In genomic region chr11:63670738-63671321, GRCh38 we compare ENCODE assay signal across 8 cellular contexts. TPM values are rescaled to one million over a fixed set of nuclear protein-coding genes. Genes with fewer than 3 reads are reported as not detected.
DNase-seq lines count a peak whose midpoint lies in the region; ATAC-seq and TF ChIP-seq lines count a peak whose summit lies in the region.

No MANE protein-coding gene starts in this region.

- H3K27me3 ChIP-seq in testis, result no peaks in the 10 kb centered on the region

- peak overlapping the region; percentile 99 for H3K27ac ChIP-seq in testis

- 2% methylated on average over 24 to 53 of the region's 54 CpGs for WGBS in testis, 2 donors

- H3K4me1 ChIP-seq in testis, result peaks cover 16% of the 10 kb centered on the region

- peak overlapping the region; percentile 63 for H3K4me3 ChIP-seq in epithelial cell of proximal tubule (ENCODE audit: low read depth, low read length)
- peak overlapping the region; percentile 88 to 94 for H3K4me3 ChIP-seq in testis

- H3K36me3 ChIP-seq in testis (ENCODE audit: low read depth, missing control alignments), result no peaks in the 10 kb centered on the region

- DNase-seq in activated naive CD4-positive, alpha-beta T cell treated with Interleukin-2 at 50 U/mL for 16 hours, result peak; percentile 40
- no peak for DNase-seq in activated naive CD4-positive, alpha-beta T cell (lab: John Stamatoyannopoulos, UW)
- peak; percentile 51 for DNase-seq in NCI-H146 treated with DMSO at 0.1 percent for 48 hours (lab: John Stamatoyannopoulos, UW; ENCODE audit: unreplicated experiment)
- DNase-seq in activated CD8-positive, alpha-beta memory T cell treated with anti-CD3 and anti-CD28 coated beads, Interleukin-2, amount 50 U/mL, for 48 hours, result peak; percentile 68
- no peak for DNase-seq in epithelial cell of proximal tubule (ENCODE audit: low read depth)
- DNase-seq in mucosa of gallbladder (ENCODE audit: low spot score), result peak; percentile 38
- DNase-seq in testis, result peak; percentile 62

- no peak for TF ChIP-seq POLR2A in testis (IDR thresholded peaks at IDR 0.05)

- peak; percentile 41 for ATAC-seq in HG02642 (IDR thresholded peaks at IDR 0.05; ENCODE audit: poor library complexity, unreplicated experiment)

- H3K9me3 ChIP-seq in testis, result no peaks in the 10 kb centered on the region

- TF ChIP-seq CTCF in epithelial cell of proximal tubule (conservative IDR thresholded peaks at IDR 0.05; ENCODE audit: low read depth, low read length) (peak; percentile 56), testis (IDR thresholded peaks at IDR 0.05) (peak in 1 of 3 experiments; percentile 26)

- intact Hi-C loops in testis (cut with DNase I; ENCODE audit: low total_unique reads), result no loop called here

RNA-seq across cellular contexts. Expression of gene ATL3, which starts 0.3 kb away (rescaled TPM):
- total RNA-seq in epithelial cell of proximal tubule, result 32.3 and 44.0 TPM in 2 replicates
- 59.4 TPM for total RNA-seq in mucosa of gallbladder
- total RNA-seq in testis, result 10 to 100 TPM; 51.1 to 63.9 TPM
- polyA plus RNA-seq in testis (ENCODE audit: insufficient read depth, low read depth, low replicate concordance), result 66.4 TPM

RNA-seq across cellular contexts. Expression of gene RTN3, which starts 10.5 kb away (rescaled TPM):
- total RNA-seq in epithelial cell of proximal tubule (125 and 142 TPM in 2 replicates), mucosa of gallbladder (107 TPM), testis (10 to 100 TPM; 75.6 to 81.6 TPM)
- polyA plus RNA-seq in testis (ENCODE audit: insufficient read depth, low read depth, low replicate concordance), result 103 TPM

RNA-seq across cellular contexts. Expression of gene PLAAT3, which starts 56.6 kb away (rescaled TPM):
- total RNA-seq in epithelial cell of proximal tubule (68.2 and 95.4 TPM in 2 replicates), mucosa of gallbladder (91.8 TPM), testis (100 to 1,000 TPM; 136 to 147 TPM)
- polyA plus RNA-seq in testis (ENCODE audit: insufficient read depth, low read depth, low replicate concordance), result 301 TPM

Comparison
In these comparisons a context has a peak if more than half of its experiments do, and no peak if none do; other contexts are left out.
1. DNase-seq: peak in activated naive CD4-positive, alpha-beta T cell treated with Interleukin-2 at 50 U/mL for 16 hours (single experiment), NCI-H146 treated with DMSO at 0.1 percent for 48 hours (single experiment), activated CD8-positive, alpha-beta memory T cell treated with anti-CD3 and anti-CD28 coated beads, Interleukin-2, amount 50 U/mL, for 48 hours (single experiment), mucosa of gallbladder (single experiment) and testis (single experiment); none in activated naive CD4-positive, alpha-beta T cell (0 of 4) and epithelial cell of proximal tubule (single experiment).